35 cellular contexts compared by ENCODE assay signal in the genomic region with DNA sequence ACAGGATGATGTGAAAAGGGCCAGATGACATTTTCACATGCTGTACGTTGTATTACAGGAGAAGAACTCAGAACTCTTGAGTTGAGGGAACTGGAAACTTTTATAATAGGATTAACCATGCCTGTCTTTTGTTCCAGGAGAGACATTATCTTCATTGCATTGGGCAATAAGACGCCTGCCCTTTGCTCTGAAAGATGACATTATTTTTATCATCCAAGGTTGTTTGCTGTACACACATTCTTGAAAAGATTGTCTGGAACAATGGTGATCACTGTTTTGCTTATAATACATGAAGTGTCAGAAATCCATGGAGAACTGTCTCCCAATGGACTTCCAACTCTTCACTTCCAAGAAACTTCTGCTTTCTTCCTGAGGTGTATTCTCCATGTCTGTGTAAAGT.
"Had no signal": no experiment of that assay in that cellular context is flagged by ENCODE, and none has a peak within 500 bp of the region (broad histone marks: within the 10 kb centered on the region; RNA-seq: fewer than 3 reads in every experiment).

No MANE protein-coding gene starts in this region.

- H3K27ac ChIP-seq: KMS-11 had no signal

- H3K27me3 ChIP-seq: MG63 had no signal

- H3K9me3 ChIP-seq: MG63 had no signal

- DNase-seq: Karpas-422, Kasumi-1, MG63, MM.1S, MV-4-11, NCI-H1048, NCI-H1092, NCI-H1092 treated with DMSO at 0.1 percent for 48 hours, NCI-H1105, NCI-H1105 treated with DMSO at 0.1 percent for 48 hours, NCI-H1417, NCI-H1417 treated with DMSO at 0.1 percent for 48 hours, NCI-H1436, NCI-H1436 treated with DMSO at 0.1 percent for 48 hours, NCI-H146, NCI-H1694, NCI-H1694 treated with DMSO at 0.1 percent for 48 hours, NCI-H187, NCI-H187 treated with DMSO at 0.1 percent for 48 hours, NCI-H1930, NCI-H2029, NCI-H2029 treated with DMSO at 0.1 percent for 48 hours, NCI-H2081, NCI-H2081 treated with DMSO at 0.1 percent for 48 hours, NCI-H2107, NCI-H2171, NCI-H2171 treated with DMSO at 0.1 percent for 48 hours, NCI-H2227 treated with DMSO at 0.1 percent for 48 hours, NCI-H226, NCI-H345, NCI-H446, NCI-H446 treated with DMSO at 0.1 percent for 48 hours, NCI-H510A, NCI-H510A treated with DMSO at 0.1 percent for 48 hours had no signal

- H3K36me3 ChIP-seq: MG63 had no signal

- H3K4me2 ChIP-seq: KMS-11 had no signal

- H3K4me3 ChIP-seq: MG63 had no signal

- H3K9ac ChIP-seq: KMS-11 had no signal
